In the genomic region with DNA sequence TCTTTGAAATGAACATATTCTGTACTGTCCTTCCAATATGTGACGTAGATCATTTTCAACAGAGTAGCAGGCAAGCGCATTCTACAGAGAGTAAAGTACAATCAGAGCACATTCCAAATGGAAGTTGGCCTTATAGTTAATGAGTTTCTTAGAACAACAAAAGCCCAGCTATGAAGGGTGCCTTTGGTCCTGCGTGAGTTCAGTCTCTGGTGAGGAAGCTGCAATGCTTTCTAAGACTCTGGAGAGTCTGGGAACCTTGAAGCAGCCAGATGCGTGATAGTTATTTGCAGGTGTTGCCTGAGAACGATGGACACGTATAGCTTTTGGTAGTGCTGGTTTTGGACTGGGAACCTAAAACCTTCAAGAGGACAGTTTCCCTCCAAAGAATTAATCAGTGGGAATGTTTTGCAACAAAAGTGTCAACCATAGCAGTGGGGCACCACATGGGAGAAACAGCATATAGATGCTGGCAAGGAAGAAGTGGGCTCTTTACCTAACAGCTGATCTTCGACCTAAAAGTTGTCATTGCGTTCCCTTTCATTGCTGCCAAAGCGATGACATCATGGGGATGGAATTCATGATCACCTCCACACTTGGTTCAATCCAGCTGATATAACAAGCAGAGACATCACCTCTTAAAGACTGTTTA, we compare ENCODE assay signal across 1 cellular context.
TF ChIP-seq lines count a peak whose summit lies in the region.

No MANE protein-coding gene starts in this region.

TF ChIP-seq in GM23338, 12 proteins besides CTCF, POLR2A, EP300 and RAD21 (continued from another document):
- TF ChIP-seq JUNB (IDR thresholded peaks at IDR 0.05; ENCODE audit: unreplicated experiment) (no peak), NANOG (IDR thresholded peaks at IDR 0.05; ENCODE audit: borderline replicate concordance) (no peak), STAT1 (IDR thresholded peaks at IDR 0.05; ENCODE audit: unreplicated experiment) (no peak), ZNF331 (CRISPR knock-in tag; IDR thresholded peaks at IDR 0.05; ENCODE audit: low read depth) (no peak)
